ENCODE assay signal across 8 cellular contexts in genomic region chr3:9934235-9934621, GRCh38. TPM values are rescaled to one million over a fixed set of nuclear protein-coding genes. Genes with fewer than 3 reads are reported as not detected.
DNase-seq lines count a peak whose midpoint lies in the region; ATAC-seq and TF ChIP-seq lines count a peak whose summit lies in the region.

No MANE protein-coding gene starts in this region.

- H3K79me2 ChIP-seq in neural cell (replicated peaks; ENCODE audit: insufficient read depth, low read length), result no peaks in the 10 kb centered on the region

- ATAC-seq in Panc1, result no peak
- ATAC-seq in left lobe of liver, result no peak

- CTCF ChIA-PET in Panc1 (lab: Charles Lee), result interaction anchor here (0.6 kb wide), 1 partner anchor 231 kb away, joined by 3 read pairs; no protein-coding TSS in a partner anchor

- H3K36me3 ChIP-seq in Panc1 (ENCODE audit: control insufficient read depth, insufficient read depth, low read length), result no peaks in the 10 kb centered on the region; the same call in 1 of the 2 replicates
- peaks cover 4% of the 10 kb centered on the region for H3K36me3 ChIP-seq in ectodermal cell (ENCODE audit: control insufficient read depth, insufficient read depth, low read length)
- H3K36me3 ChIP-seq in neural cell (ENCODE audit: insufficient read depth, low read length), result no peaks in the 10 kb centered on the region

- H3K27me3 ChIP-seq in Panc1 (ENCODE audit: control insufficient read depth, insufficient read depth, low read length) (no peaks in the 10 kb centered on the region), ectodermal cell (ENCODE audit: control insufficient read depth, insufficient read depth, low read length, poor library complexity, severe bottlenecking) (peaks cover 6% of the 10 kb centered on the region), neural cell (ENCODE audit: insufficient read depth, low read depth, low read length) (no peaks in the 10 kb centered on the region)

- peak overlapping the region; percentile 88 for H3K27ac ChIP-seq in Panc1 (ENCODE audit: low read length)
- H3K27ac ChIP-seq in ectodermal cell (ENCODE audit: insufficient read depth, low read depth, low read length, poor library complexity, severe bottlenecking), result no peak overlapping the region
- H3K27ac ChIP-seq in neural cell (ENCODE audit: low read length), result peak overlapping the region; percentile 79

- TF ChIP-seq CTCF in GM12875 (IDR thresholded peaks at IDR 0.05; ENCODE audit: borderline replicate concordance, insufficient read depth, low read depth, low read length) (peak; percentile 29; the same call in 1 of the 2 replicates), Panc1 (IDR thresholded peaks at IDR 0.05) (no peak), neural cell (IDR thresholded peaks at IDR 0.05; ENCODE audit: poor library complexity, severe bottlenecking) (no peak)

- peak overlapping the region; percentile 95 for H3K4me2 ChIP-seq in neural cell (ENCODE audit: low read length)

- BruUV-seq in Panc1 (replicated peaks; lab: Mats Ljungman, UMichigan), result no TSS peak

- H3K9me3 ChIP-seq in Panc1 (ENCODE audit: control insufficient read depth, insufficient read depth, low read depth, low read length) (no peaks in the 10 kb centered on the region), ectodermal cell (ENCODE audit: control insufficient read depth, low read length) (no peaks in the 10 kb centered on the region), neural cell (ENCODE audit: low read length) (no peaks in the 10 kb centered on the region)

- intact Hi-C loops in Panc1 (cut with micrococcal nuclease; ENCODE audit: unreplicated experiment), result no loop called here

- no peak for TF ChIP-seq EP300 in neural cell (conservative IDR thresholded peaks at IDR 0.05; ENCODE audit: poor library complexity, severe bottlenecking)

- POLR2A ChIA-PET in Panc1 (lab: Charles Lee), result no interaction called here

- in situ Hi-C loops in Panc1 (cut with HindIII; ENCODE audit: low pct_unique_long_range_greater_than_20kb, low sequenced_read_pairs), result no loop called here

- WGBS in ectodermal cell, 2 experiments, result 49 to 50% methylated on average over 11 of the region's 11 CpGs

- H3K9me2 ChIP-seq in neural cell (ENCODE audit: insufficient read depth, low read length), result no peaks in the 10 kb centered on the region

- DNase-seq in Panc1 (ENCODE audit: low read depth, low spot score) (no peak), ureter (ENCODE audit: low spot score) (no peak), SW480 (ENCODE audit: low spot score) (no peak), left lobe of liver (ENCODE audit: low spot score) (no peak)
- no peak for DNase-seq in stimulated activated CD4-positive, alpha-beta T cell treated with anti-CD3 and anti-CD28 coated beads, Interleukin-2, amount 100 ng/mL, for 48 hours

- TF ChIP-seq RAD21 in neural cell (conservative IDR thresholded peaks at IDR 0.05), result no peak

- no peaks in the 10 kb centered on the region for H3F3A ChIP-seq in neural cell (ENCODE audit: insufficient read depth, low read length, poor library complexity, severe bottlenecking)

- peak overlapping the region; percentile 84 for H3K4me3 ChIP-seq in GM12875 (ENCODE audit: low read depth, low read length)
- peak overlapping the region; percentile 66 to 72 for H3K4me3 ChIP-seq in Panc1 (ENCODE audit: low read depth in 2 of 2, low read length in 2 of 2)
- peak overlapping the region; percentile 44 for H3K4me3 ChIP-seq in ectodermal cell (ENCODE audit: insufficient read depth, low read depth, low read length)
- peak overlapping the region; percentile 86 for H3K4me3 ChIP-seq in neural cell (ENCODE audit: low read length)

- peak overlapping the region; percentile 78 for H2AFZ ChIP-seq in neural cell (ENCODE audit: low read depth, low read length)

- H3K4me1 ChIP-seq in Panc1 (ENCODE audit: control insufficient read depth, insufficient read depth, low read length) (0 out of 2 replicates have a peak, but pooled peaks cover 4% of the 10 kb centered on the region), ectodermal cell (ENCODE audit: control insufficient read depth, insufficient read depth, low read length) (peaks cover 11% of the 10 kb centered on the region)

- no peaks in the 10 kb centered on the region for H4K20me1 ChIP-seq in neural cell (ENCODE audit: insufficient read depth)

- H3K9ac ChIP-seq in neural cell (ENCODE audit: low read length), result peak overlapping the region; percentile 83

TF ChIP-seq in neural cell, 6 proteins besides CTCF, POLR2A, EP300 and RAD21:
- no peak for TF ChIP-seq REST (IDR thresholded peaks at IDR 0.05; ENCODE audit: borderline replicate concordance)
- TF ChIP-seq SMC3 (conservative IDR thresholded peaks at IDR 0.05; ENCODE audit: poor library complexity), result peak; percentile 1
- TF ChIP-seq EZH2 (IDR thresholded peaks at IDR 0.05; ENCODE audit: borderline replicate concordance, insufficient read depth, low read length, poor library complexity, severe bottlenecking), result no peak
- no peak for TF ChIP-seq TAF1 (IDR thresholded peaks at IDR 0.05; ENCODE audit: low read depth)
- TF ChIP-seq POLR2AphosphoS5 (IDR thresholded peaks at IDR 0.05), result no peak

RNA-seq across cellular contexts. Expression of gene CRELD1, which starts 0.6 kb away (rescaled TPM):
- 15.4 TPM for total RNA-seq in Panc1 (2021; ENCODE audit: unreplicated experiment)
- polyA plus RNA-seq in Panc1 (2012; ENCODE audit: insufficient read length), result 27.3 TPM
- 31.4 TPM for polyA plus RNA-seq in ectodermal cell (2013, experiment 1 of 4)
- polyA plus RNA-seq in ectodermal cell (2013, experiment 2 of 4), result 29.1 TPM
- 24.9 TPM for polyA plus RNA-seq in ectodermal cell (2013, experiment 3 of 4)
- polyA plus RNA-seq in ectodermal cell (2013, experiment 4 of 4), result 29.8 TPM
- 48.9 and 59.8 TPM in 2 replicates for polyA plus RNA-seq in neural cell
- 28.8 and 31.2 TPM in 2 replicates for polyA minus RNA-seq in neural cell
- total RNA-seq in ureter, result 37.0 TPM
- 41.0 TPM for total RNA-seq in left lobe of liver

RNA-seq across cellular contexts. Expression of gene IL17RC, which starts 17.3 kb away (rescaled TPM):
- total RNA-seq in Panc1 (2021; ENCODE audit: unreplicated experiment) (23.6 TPM), ureter (34.0 TPM), left lobe of liver (52.2 TPM)
- 30.6 TPM for polyA plus RNA-seq in Panc1 (2012; ENCODE audit: insufficient read length)
- polyA plus RNA-seq in ectodermal cell (2013, experiment 1 of 4), result 8.4 TPM
- polyA plus RNA-seq in ectodermal cell (2013, experiment 2 of 4), result 10.1 TPM
- polyA plus RNA-seq in ectodermal cell (2013, experiment 3 of 4), result 10.1 TPM
- polyA plus RNA-seq in ectodermal cell (2013, experiment 4 of 4), result 9.2 TPM
- 0.54 TPM in 1 of 2 replicates, not detected in the other for polyA plus RNA-seq in neural cell
- not detected in 2 replicates for polyA minus RNA-seq in neural cell

RNA-seq across cellular contexts. Expression of gene PRRT3, which starts 18.0 kb away (rescaled TPM):
- total RNA-seq in Panc1 (2021; ENCODE audit: unreplicated experiment) (1.1 TPM), ureter (3.5 TPM), left lobe of liver (0.50 TPM)
- polyA plus RNA-seq in Panc1 (2012; ENCODE audit: insufficient read length), result 2.3 TPM
- 16.1 TPM for polyA plus RNA-seq in ectodermal cell (2013, experiment 1 of 4)
- 23.5 TPM for polyA plus RNA-seq in ectodermal cell (2013, experiment 2 of 4)
- 14.5 TPM for polyA plus RNA-seq in ectodermal cell (2013, experiment 3 of 4)
- 16.8 TPM for polyA plus RNA-seq in ectodermal cell (2013, experiment 4 of 4)
- 2.9 and 4.3 TPM in 2 replicates for polyA plus RNA-seq in neural cell
- 10.0 and 11.7 TPM in 2 replicates for polyA minus RNA-seq in neural cell

RNA-seq across cellular contexts. Expression of gene IL17RE, which starts 31.6 kb away (rescaled TPM):
- 1.1 TPM for total RNA-seq in Panc1 (2021; ENCODE audit: unreplicated experiment)
- 1.2 TPM for polyA plus RNA-seq in Panc1 (2012; ENCODE audit: insufficient read length)
- 1.9 TPM for polyA plus RNA-seq in ectodermal cell (2013, experiment 1 of 4)
- polyA plus RNA-seq in ectodermal cell (2013, experiment 2 of 4), result 1.2 TPM
- polyA plus RNA-seq in ectodermal cell (2013, experiment 3 of 4), result 1.2 TPM
- 0.97 TPM for polyA plus RNA-seq in ectodermal cell (2013, experiment 4 of 4)
- 0.52 TPM in 1 of 2 replicates, not detected in the other for polyA plus RNA-seq in neural cell
- polyA minus RNA-seq in neural cell, result 2.3 TPM in 1 of 2 replicates, not detected in the other
- total RNA-seq in ureter, result 11.9 TPM
- 2.5 TPM for total RNA-seq in left lobe of liver

RNA-seq across cellular contexts. Expression of gene JAGN1, which starts 43.8 kb away (rescaled TPM):
- total RNA-seq in Panc1 (2021; ENCODE audit: unreplicated experiment), result 19.9 TPM
- polyA plus RNA-seq in Panc1 (2012; ENCODE audit: insufficient read length), result 28.3 TPM
- polyA plus RNA-seq in ectodermal cell (2013, experiment 1 of 4), result 39.0 TPM
- 45.8 TPM for polyA plus RNA-seq in ectodermal cell (2013, experiment 2 of 4)
- polyA plus RNA-seq in ectodermal cell (2013, experiment 3 of 4), result 40.8 TPM
- 43.3 TPM for polyA plus RNA-seq in ectodermal cell (2013, experiment 4 of 4)
- 22.5 and 26.5 TPM in 2 replicates for polyA plus RNA-seq in neural cell
- polyA minus RNA-seq in neural cell, result 20.1 and 20.5 TPM in 2 replicates
- total RNA-seq in ureter, result 26.6 TPM
- total RNA-seq in left lobe of liver, result 21.4 TPM
